Comparison of ENCODE assay signal across 13 cellular contexts in genomic region chr14:91412939-91413338, GRCh38. TPM values are rescaled to one million over a fixed set of nuclear protein-coding genes. Genes with fewer than 3 reads are reported as not detected.
DNase-seq lines count a peak whose midpoint lies in the region; ATAC-seq, FAIRE-seq and TF ChIP-seq lines count a peak whose summit lies in the region.
"Had no signal": no experiment of that assay in that cellular context is flagged by ENCODE, and none has a peak within 500 bp of the region (broad histone marks: within the 10 kb centered on the region; RNA-seq: fewer than 3 reads in every experiment).

No MANE protein-coding gene starts in this region.

- POLR2A ChIA-PET in activated CD4-positive, alpha-beta T cell treated with anti-CD3 and anti-CD28 coated beads for 36 hours (lab: Charles Lee) = interaction anchor here (1.5 kb wide), 1 partner anchor 8 kb away, joined by 6 read pairs; no protein-coding TSS in a partner anchor

- FAIRE-seq in HTR-8/SVneo (lab: Jason Lieb, UNC) = no peak
- FAIRE-seq: K562 had no signal

- H3K9me3 ChIP-seq in RWPE2 (ENCODE audit: severe bottlenecking) = no peaks in the 10 kb centered on the region
- H3K9me3 ChIP-seq: right atrium auricular region, suprapubic skin had no signal

- TF ChIP-seq CTCF in RWPE2 (IDR thresholded peaks at IDR 0.05; ENCODE audit: poor library complexity, severe bottlenecking) = no peak

- H3K36me3 Mint-ChIP-seq in activated CD4-positive, alpha-beta T cell treated with anti-CD3 and anti-CD28 coated beads for 36 hours (ENCODE audit: low read depth) = peaks cover 54% of the 10 kb centered on the region
- peaks cover 86% of the 10 kb centered on the region for H3K36me3 Mint-ChIP-seq in effector memory CD8-positive, alpha-beta T cell (ENCODE audit: insufficient read depth)
- peaks cover 55% of the 10 kb centered on the region for H3K36me3 Mint-ChIP-seq in stimulated activated memory B cell treated with anti-CD40 and anti-IgM and Interleukin-4, amounts not matched to agents 10 μg/mL and 1 μg/mL and 100 μg/mL, for 72 hours
- H3K36me3 Mint-ChIP-seq: mesothelial cell of epicardium had no signal

- no peaks in the 10 kb centered on the region for H3K27me3 Mint-ChIP-seq in activated CD4-positive, alpha-beta T cell treated with anti-CD3 and anti-CD28 coated beads for 36 hours
- H3K27me3 Mint-ChIP-seq in effector memory CD8-positive, alpha-beta T cell = no peaks in the 10 kb centered on the region
- H3K27me3 Mint-ChIP-seq in stimulated activated memory B cell treated with anti-CD40 and anti-IgM and Interleukin-4, amounts not matched to agents 10 μg/mL and 1 μg/mL and 100 μg/mL, for 72 hours = no peaks in the 10 kb centered on the region

- H3K27me3 ChIP-seq in RWPE2 (ENCODE audit: insufficient read depth, poor library complexity, severe bottlenecking) = no peaks in the 10 kb centered on the region
- H3K27me3 ChIP-seq: right atrium auricular region, suprapubic skin had no signal

- no peak overlapping the region for H3K4me3 ChIP-seq in RWPE2 (ENCODE audit: severe bottlenecking)
- H3K4me3 ChIP-seq: K562, right atrium auricular region, suprapubic skin had no signal

- intact Hi-C loops in activated CD4-positive, alpha-beta T cell treated with anti-CD3 and anti-CD28 coated beads for 36 hours (cut with DNase I, micrococcal nuclease) = no loop called here

- no peak for DNase-seq in activated CD4-positive, alpha-beta T cell treated with anti-CD3 and anti-CD28 coated beads for 36 hours
- DNase-seq in activated CD4-positive, alpha-beta T cell treated with anti-CD3 and anti-CD28 coated beads, Interleukin-2, amount 50 U/mL, for 48 hours = no peak
- DNase-seq in RWPE2 (ENCODE audit: low spot score) = peak; percentile 3
- DNase-seq in effector memory CD8-positive, alpha-beta T cell = no peak
- no peak for DNase-seq in midbrain (lab: John Stamatoyannopoulos, UW)
- no peak for DNase-seq in HTR-8/SVneo (ENCODE audit: insufficient read length, low spot score)
- no peak for DNase-seq in NCI-H1092 (lab: John Stamatoyannopoulos, UW)
- DNase-seq: 8988T had no signal

- ATAC-seq in activated CD4-positive, alpha-beta T cell treated with anti-CD3 and anti-CD28 coated beads for 36 hours = no peak
- ATAC-seq in RWPE2 (ENCODE audit: low read depth) = no peak
- ATAC-seq in effector memory CD8-positive, alpha-beta T cell (replicated peaks) = no peak
- ATAC-seq in stimulated activated memory B cell treated with anti-CD40 and anti-IgM and Interleukin-4, amounts not matched to agents 10 μg/mL and 1 μg/mL and 100 μg/mL, for 72 hours = no peak
- ATAC-seq: K562 had no signal

- peak overlapping the region; percentile 99 for H3K27ac Mint-ChIP-seq in activated CD4-positive, alpha-beta T cell treated with anti-CD3 and anti-CD28 coated beads for 36 hours
- H3K27ac Mint-ChIP-seq in effector memory CD8-positive, alpha-beta T cell = peak overlapping the region; percentile 98
- peak overlapping the region; percentile 95 for H3K27ac Mint-ChIP-seq in stimulated activated memory B cell treated with anti-CD40 and anti-IgM and Interleukin-4, amounts not matched to agents 10 μg/mL and 1 μg/mL and 100 μg/mL, for 72 hours
- H3K27ac Mint-ChIP-seq: mesothelial cell of epicardium had no signal

- H3K4me1 ChIP-seq in RWPE2 (ENCODE audit: insufficient read depth, poor library complexity, severe bottlenecking) = peaks cover 24% of the 10 kb centered on the region

- peak overlapping the region; percentile 92 for H3K4me3 Mint-ChIP-seq in activated CD4-positive, alpha-beta T cell treated with anti-CD3 and anti-CD28 coated beads for 36 hours
- peak overlapping the region; percentile 94 to 96 for H3K4me3 Mint-ChIP-seq in effector memory CD8-positive, alpha-beta T cell
- peak overlapping the region; percentile 52 for H3K4me3 Mint-ChIP-seq in stimulated activated memory B cell treated with anti-CD40 and anti-IgM and Interleukin-4, amounts not matched to agents 10 μg/mL and 1 μg/mL and 100 μg/mL, for 72 hours
- H3K4me3 Mint-ChIP-seq: mesothelial cell of epicardium had no signal

- H3K27ac ChIP-seq in RWPE2 (ENCODE audit: poor library complexity, severe bottlenecking) = peak overlapping the region; percentile 83
- H3K27ac ChIP-seq: right atrium auricular region, suprapubic skin had no signal

- peaks cover 72% of the 10 kb centered on the region for H3K4me1 Mint-ChIP-seq in activated CD4-positive, alpha-beta T cell treated with anti-CD3 and anti-CD28 coated beads for 36 hours
- H3K4me1 Mint-ChIP-seq in effector memory CD8-positive, alpha-beta T cell (ENCODE audit: low read depth in 2 of 2) = peaks cover 71 to 74% of the 10 kb centered on the region in 2 donors
- H3K4me1 Mint-ChIP-seq in stimulated activated memory B cell treated with anti-CD40 and anti-IgM and Interleukin-4, amounts not matched to agents 10 μg/mL and 1 μg/mL and 100 μg/mL, for 72 hours = peaks cover 79% of the 10 kb centered on the region

- CTCF ChIA-PET in activated CD4-positive, alpha-beta T cell treated with anti-CD3 and anti-CD28 coated beads for 36 hours (lab: Charles Lee) = interaction anchor here (1.0 to 12.5 kb wide), 5 partner anchors 10 to 91 kb away, joined by 3 to 177 read pairs (median 6); no protein-coding TSS in a partner anchor

- H3K9me3 Mint-ChIP-seq in activated CD4-positive, alpha-beta T cell treated with anti-CD3 and anti-CD28 coated beads for 36 hours (ENCODE audit: low read depth) = no peaks in the 10 kb centered on the region
- H3K9me3 Mint-ChIP-seq in effector memory CD8-positive, alpha-beta T cell = no peaks in the 10 kb centered on the region
- H3K9me3 Mint-ChIP-seq in stimulated activated memory B cell treated with anti-CD40 and anti-IgM and Interleukin-4, amounts not matched to agents 10 μg/mL and 1 μg/mL and 100 μg/mL, for 72 hours = no peaks in the 10 kb centered on the region
- H3K9me3 Mint-ChIP-seq: mesothelial cell of epicardium had no signal

- H3K36me3 ChIP-seq in RWPE2 (ENCODE audit: low read depth) = peaks cover 64% of the 10 kb centered on the region
- H3K36me3 ChIP-seq: right atrium auricular region, suprapubic skin had no signal

RNA-seq across cellular contexts. Expression of gene CCDC88C, which starts 4.7 kb away (rescaled TPM):
- total RNA-seq in activated CD4-positive, alpha-beta T cell treated with anti-CD3 and anti-CD28 coated beads for 36 hours = 10 to 100 TPM; 73.7 to 82.8 TPM
